1 cellular context compared by ENCODE assay signal in the genomic region with DNA sequence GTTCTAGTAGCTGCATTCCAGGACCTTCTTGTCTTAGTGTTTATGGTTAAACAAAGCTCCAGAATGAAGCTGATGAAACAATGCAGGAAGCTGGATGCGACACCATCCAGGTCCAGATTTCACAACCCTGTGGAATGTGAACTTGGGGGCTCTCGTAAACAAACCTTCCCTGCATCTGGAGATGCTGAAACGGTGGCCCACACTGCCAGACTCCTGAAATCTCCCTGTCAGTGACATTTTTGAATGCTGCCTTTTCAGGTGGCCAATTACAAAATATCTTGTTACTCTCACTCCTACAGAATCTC.
A peak's percentile ranks its signal among the peaks of the same experiment; 100 is the strongest.
TF ChIP-seq lines count a peak whose summit lies in the region.

No MANE protein-coding gene starts in this region.

TF ChIP-seq in HepG2, 621 proteins besides CTCF, POLR2A, EP300 and RAD21 (continued from another document and continues in another):
- TF ChIP-seq ZBTB1 (CRISPR knock-in tag; IDR thresholded peaks at IDR 0.05; ENCODE audit: borderline replicate concordance) (no peak), ZNF703 (CRISPR knock-in tag; IDR thresholded peaks at IDR 0.05; ENCODE audit: borderline replicate concordance) (no peak), SMAD1 (CRISPR knock-in tag; IDR thresholded peaks at IDR 0.05; ENCODE audit: borderline replicate concordance, low read depth) (no peak), TARDBP (CRISPR knock-in tag; IDR thresholded peaks at IDR 0.05) (no peak), JARID2 (CRISPR knock-in tag; IDR thresholded peaks at IDR 0.05; ENCODE audit: insufficient replicate concordance) (no peak), NFIC (IDR thresholded peaks at IDR 0.05; ENCODE audit: low read length) (no peak), ZNF766 (CRISPR knock-in tag; IDR thresholded peaks at IDR 0.05; ENCODE audit: borderline replicate concordance) (no peak), TAF1 (CRISPR knock-in tag; IDR thresholded peaks at IDR 0.05) (no peak), SNRNP70 (IDR thresholded peaks at IDR 0.05; ENCODE audit: low read depth, low read length) (no peak), ZNF747 (CRISPR knock-in tag; IDR thresholded peaks at IDR 0.05; ENCODE audit: borderline replicate concordance) (no peak), IRF2 (CRISPR knock-in tag; IDR thresholded peaks at IDR 0.05) (no peak), RBM39 (IDR thresholded peaks at IDR 0.05; ENCODE audit: low read depth, low read length, poor library complexity, severe bottlenecking) (no peak), ZNF749 (CRISPR knock-in tag; IDR thresholded peaks at IDR 0.05; ENCODE audit: borderline replicate concordance) (no peak), ZNF121 (CRISPR knock-in tag; IDR thresholded peaks at IDR 0.05) (peak; percentile 77; the same call in 1 of the 2 replicates), TAF15 (IDR thresholded peaks at IDR 0.05; ENCODE audit: low read depth, low read length, poor library complexity, severe bottlenecking) (no peak), U2AF2 (IDR thresholded peaks at IDR 0.05; ENCODE audit: low read depth, low read length) (no peak), STAG1 (CRISPR knock-in tag; IDR thresholded peaks at IDR 0.05) (no peak), RXRA (CRISPR knock-in tag; IDR thresholded peaks at IDR 0.05) (no peak), BATF2 (CRISPR knock-in tag; IDR thresholded peaks at IDR 0.05) (no peak), FOXP4 (CRISPR knock-in tag; IDR thresholded peaks at IDR 0.05) (peak; percentile 72), ZNF7 (CRISPR knock-in tag; IDR thresholded peaks at IDR 0.05) (no peak), MTA1 (CRISPR knock-in tag; IDR thresholded peaks at IDR 0.05; ENCODE audit: borderline replicate concordance) (no peak), KLF16 (CRISPR knock-in tag; IDR thresholded peaks at IDR 0.05) (0 out of 4 replicates have a peak, but pooled peaks of 1 of the 2 experiments have one; percentile 25), ZFP62 (CRISPR knock-in tag; IDR thresholded peaks at IDR 0.05) (no peak), SOX6 (IDR thresholded peaks at IDR 0.05) (no peak), SOX6 (CRISPR knock-in tag; IDR thresholded peaks at IDR 0.05) (peak; percentile 94), ARID5B (CRISPR knock-in tag; IDR thresholded peaks at IDR 0.05) (peak; percentile 50; the same call in 1 of the 2 replicates), ZMAT3 (CRISPR knock-in tag; conservative IDR thresholded peaks at IDR 0.05) (no peak), SKIL (CRISPR knock-in tag; IDR thresholded peaks at IDR 0.05; ENCODE audit: borderline replicate concordance) (no peak), KLF15 (CRISPR knock-in tag; IDR thresholded peaks at IDR 0.05; ENCODE audit: borderline replicate concordance) (no peak), ZNF607 (CRISPR knock-in tag; IDR thresholded peaks at IDR 0.05; ENCODE audit: borderline replicate concordance) (no peak), CBX2 (IDR thresholded peaks at IDR 0.05; ENCODE audit: low read depth, low read length) (no peak), CBX2 (CRISPR knock-in tag; IDR thresholded peaks at IDR 0.05; ENCODE audit: low read depth) (no peak), PRDM4 (CRISPR knock-in tag; IDR thresholded peaks at IDR 0.05; ENCODE audit: borderline replicate concordance) (no peak), RARG (CRISPR knock-in tag; IDR thresholded peaks at IDR 0.05; ENCODE audit: low read depth) (no peak)
- TF ChIP-seq, protein P1, sequence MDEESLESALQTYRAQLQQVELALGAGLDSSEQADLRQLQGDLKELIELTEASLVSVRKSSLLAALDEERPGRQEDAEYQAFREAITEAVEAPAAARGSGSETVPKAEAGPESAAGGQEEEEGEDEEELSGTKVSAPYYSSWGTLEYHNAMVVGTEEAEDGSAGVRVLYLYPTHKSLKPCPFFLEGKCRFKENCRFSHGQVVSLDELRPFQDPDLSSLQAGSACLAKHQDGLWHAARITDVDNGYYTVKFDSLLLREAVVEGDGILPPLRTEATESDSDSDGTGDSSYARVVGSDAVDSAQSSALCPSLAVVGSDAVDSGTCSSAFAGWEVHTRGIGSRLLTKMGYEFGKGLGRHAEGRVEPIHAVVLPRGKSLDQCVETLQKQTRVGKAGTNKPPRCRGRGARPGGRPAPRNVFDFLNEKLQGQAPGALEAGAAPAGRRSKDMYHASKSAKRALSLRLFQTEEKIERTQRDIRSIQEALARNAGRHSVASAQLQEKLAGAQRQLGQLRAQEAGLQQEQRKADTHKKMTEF (CRISPR knock-in tag; IDR thresholded peaks at IDR 0.05) = no peak
- TF ChIP-seq, protein P2, sequence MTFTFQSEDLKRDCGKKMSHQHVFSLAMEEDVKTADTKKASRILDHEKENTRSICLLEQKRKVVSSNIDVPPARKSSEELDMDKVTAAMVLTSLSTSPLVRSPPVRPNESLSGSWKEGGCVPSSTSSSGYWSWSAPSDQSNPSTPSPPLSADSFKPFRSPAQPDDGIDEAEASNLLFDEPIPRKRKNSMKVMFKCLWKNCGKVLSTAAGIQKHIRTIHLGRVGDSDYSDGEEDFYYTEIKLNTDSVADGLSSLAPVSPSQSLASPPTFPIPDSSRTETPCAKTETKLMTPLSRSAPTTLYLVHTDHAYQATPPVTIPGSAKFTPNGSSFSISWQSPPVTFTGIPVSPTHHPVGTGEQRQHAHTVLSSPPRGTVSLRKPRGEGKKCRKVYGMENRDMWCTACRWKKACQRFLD (CRISPR knock-in tag; IDR thresholded peaks at IDR 0.05; ENCODE audit: borderline replicate concordance) = no peak
- TF ChIP-seq, protein P3, sequence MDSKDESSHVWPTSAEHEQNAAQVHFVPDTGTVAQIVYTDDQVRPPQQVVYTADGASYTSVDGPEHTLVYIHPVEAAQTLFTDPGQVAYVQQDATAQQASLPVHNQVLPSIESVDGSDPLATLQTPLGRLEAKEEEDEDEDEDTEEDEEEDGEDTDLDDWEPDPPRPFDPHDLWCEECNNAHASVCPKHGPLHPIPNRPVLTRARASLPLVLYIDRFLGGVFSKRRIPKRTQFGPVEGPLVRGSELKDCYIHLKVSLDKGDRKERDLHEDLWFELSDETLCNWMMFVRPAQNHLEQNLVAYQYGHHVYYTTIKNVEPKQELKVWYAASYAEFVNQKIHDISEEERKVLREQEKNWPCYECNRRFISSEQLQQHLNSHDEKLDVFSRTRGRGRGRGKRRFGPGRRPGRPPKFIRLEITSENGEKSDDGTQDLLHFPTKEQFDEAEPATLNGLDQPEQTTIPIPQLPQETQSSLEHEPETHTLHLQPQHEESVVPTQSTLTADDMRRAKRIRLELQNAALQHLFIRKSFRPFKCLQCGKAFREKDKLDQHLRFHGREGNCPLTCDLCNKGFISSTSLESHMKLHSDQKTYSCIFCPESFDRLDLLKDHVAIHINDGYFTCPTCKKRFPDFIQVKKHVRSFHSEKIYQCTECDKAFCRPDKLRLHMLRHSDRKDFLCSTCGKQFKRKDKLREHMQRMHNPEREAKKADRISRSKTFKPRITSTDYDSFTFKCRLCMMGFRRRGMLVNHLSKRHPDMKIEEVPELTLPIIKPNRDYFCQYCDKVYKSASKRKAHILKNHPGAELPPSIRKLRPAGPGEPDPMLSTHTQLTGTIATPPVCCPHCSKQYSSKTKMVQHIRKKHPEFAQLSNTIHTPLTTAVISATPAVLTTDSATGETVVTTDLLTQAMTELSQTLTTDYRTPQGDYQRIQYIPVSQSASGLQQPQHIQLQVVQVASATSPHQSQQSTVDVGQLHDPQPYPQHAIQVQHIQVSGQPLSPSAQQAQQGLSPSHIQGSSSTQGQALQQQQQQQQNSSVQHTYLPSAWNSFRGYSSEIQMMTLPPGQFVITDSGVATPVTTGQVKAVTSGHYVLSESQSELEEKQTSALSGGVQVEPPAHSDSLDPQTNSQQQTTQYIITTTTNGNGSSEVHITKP (CRISPR knock-in tag; IDR thresholded peaks at IDR 0.05; ENCODE audit: low read depth) = no peak
